Comparison of ENCODE assay signal across 8 cellular contexts in the genomic region with DNA sequence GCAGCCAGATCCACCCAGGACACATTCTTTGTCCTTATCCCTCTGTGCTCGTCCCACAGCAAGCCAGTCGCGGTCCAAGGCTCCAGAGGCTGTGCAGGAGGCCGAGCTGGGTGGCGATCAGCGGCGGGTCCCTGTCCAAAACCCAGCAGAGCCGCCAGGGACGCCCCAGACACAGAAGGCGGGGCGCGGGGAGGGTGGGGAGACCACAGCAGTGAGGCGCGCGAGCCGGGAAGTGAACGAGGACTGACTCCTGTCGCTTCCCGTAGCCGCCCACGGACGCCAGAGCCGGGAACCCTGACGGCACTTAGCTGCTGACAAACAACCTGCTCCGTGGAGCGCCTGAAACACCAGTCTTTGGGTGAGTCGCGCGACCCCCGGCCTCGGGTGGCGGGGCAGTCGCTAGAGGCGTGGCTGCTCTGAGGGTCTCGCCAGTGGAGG. TPM values are rescaled to one million over a fixed set of nuclear protein-coding genes. Genes with fewer than 3 reads are reported as not detected.
DNase-seq lines count a peak whose midpoint lies in the region; ATAC-seq, FAIRE-seq and TF ChIP-seq lines count a peak whose summit lies in the region.

A gene (plus strand): TSS at position 279 of the 438 bp plus-strand sequence. CDS start 2,089 bp downstream, outside the sequence.

- TF ChIP-seq CTCF in kidney epithelial cell (IDR thresholded peaks at IDR 0.05; ENCODE audit: insufficient read depth, low read length, poor library complexity, severe bottlenecking) = no peak

- peak; percentile 38 for FAIRE-seq in GM18507 (lab: Jason Lieb, UNC)

- peak within 1 kb of the TSS; percentile 79 for H3K4me3 ChIP-seq in kidney epithelial cell (ENCODE audit: low read depth, low read length)

- peak; percentile 56 for ATAC-seq in HG02870 (IDR thresholded peaks at IDR 0.05; ENCODE audit: unreplicated experiment)

- H3K36me3 ChIP-seq in kidney epithelial cell (ENCODE audit: control insufficient read depth, insufficient read depth, low read length) = no peaks in the 10 kb centered on the region

- DNase-seq in GM18507 (ENCODE audit: extremely low spot score, insufficient read length, low read depth) = peak; percentile 84
- DNase-seq in NCI-H2081 treated with DMSO at 0.1 percent for 48 hours (lab: John Stamatoyannopoulos, UW) = peak; percentile 53
- DNase-seq in activated CD4-positive, CD25-positive, alpha-beta regulatory T cell treated with anti-CD3 and anti-CD28 coated beads, Interleukin-2, amount 50 U/mL, for 72 hours = peak; percentile 85
- DNase-seq in cerebellar cortex (ENCODE audit: low spot score) = peak; percentile 82
- no peak for DNase-seq in kidney epithelial cell (ENCODE audit: low read depth)
- peak; percentile 94 for DNase-seq in stimulated activated CD4-positive, alpha-beta T cell treated with anti-CD3 and anti-CD28 coated beads, Interleukin-15, amount 100 ng/mL, for 24 hours
- no peak for DNase-seq in DMS79 (lab: John Stamatoyannopoulos, UW)

- no peaks in the 10 kb centered on the region for H3K27me3 ChIP-seq in kidney epithelial cell (ENCODE audit: control insufficient read depth, insufficient read depth, low read length)

RNA-seq across cellular contexts. Expression of the gene that starts here (rescaled TPM):
- total RNA-seq in kidney epithelial cell = 53.6 and 62.0 TPM in 2 replicates

Comparison
In these comparisons a context has a peak if more than half of its experiments do, and no peak if none do; other contexts are left out.
1. DNase-seq: peak in GM18507 (single experiment), NCI-H2081 treated with DMSO at 0.1 percent for 48 hours (single experiment), activated CD4-positive, CD25-positive, alpha-beta regulatory T cell treated with anti-CD3 and anti-CD28 coated beads, Interleukin-2, amount 50 U/mL, for 72 hours (single experiment), cerebellar cortex (single experiment) and stimulated activated CD4-positive, alpha-beta T cell treated with anti-CD3 and anti-CD28 coated beads, Interleukin-15, amount 100 ng/mL, for 24 hours (single experiment); none in kidney epithelial cell (single experiment) and DMS79 (single experiment).